ENCODE assay signal across 13 cellular contexts in genomic region chr16:81604960-81605383, GRCh38.
DNase-seq lines count a peak whose midpoint lies in the region; ATAC-seq, FAIRE-seq and TF ChIP-seq lines count a peak whose summit lies in the region.
"Had no signal": no experiment of that assay in that cellular context is flagged by ENCODE, and none has a peak within 500 bp of the region (broad histone marks: within the 10 kb centered on the region; RNA-seq: fewer than 3 reads in every experiment).

No MANE protein-coding gene starts in this region.

- H3K4me2 ChIP-seq in mammary epithelial cell (ENCODE audit: insufficient read depth, low read depth, low read length) (peak overlapping the region; percentile 58), keratinocyte (ENCODE audit: control insufficient read depth, extremely low read depth, insufficient read depth, low read depth, low read length) (peak overlapping the region; percentile 55)

- H2AFZ ChIP-seq in mammary epithelial cell (ENCODE audit: low read depth, low read length) (no peak overlapping the region), keratinocyte (ENCODE audit: control insufficient read depth, low read length) (no peak overlapping the region)

- peak; percentile 72 for DNase-seq in A172 (ENCODE audit: low spot score)
- peak; percentile 78 for DNase-seq in HT1080 (ENCODE audit: low read depth)
- peak; percentile 85 for DNase-seq in mammary epithelial cell
- peak; percentile 38 for DNase-seq in keratinocyte (ENCODE audit: low read depth, low spot score)
- DNase-seq in activated CD4-positive, alpha-beta T cell treated with anti-CD3 and anti-CD28 coated beads for 1 hour = no peak
- DNase-seq in activated T-cell treated with anti-CD3 and anti-CD28 coated beads, Interleukin-2, amount 50 U/mL, for 48 hours = no peak
- DNase-seq in effector CD8-positive, alpha-beta T cell (lab: John Stamatoyannopoulos, UW) = no peak
- no peak for DNase-seq in body of pancreas
- DNase-seq: activated CD8-positive, alpha-beta memory T cell treated with anti-CD3 and anti-CD28 coated beads, Interleukin-2, amount 50 U/mL, for 48 hours; aorta; GF-D8; stimulated activated CD4-positive, alpha-beta T cell treated with anti-CD3 and anti-CD28 coated beads, Interleukin-4, amount 100 ng/mL, for 24 hours; substantia nigra had no signal

- no peak overlapping the region for H3K4me3 ChIP-seq in mammary epithelial cell (replicated peaks in 1 of 3; ENCODE audit: insufficient read depth in 1 of 3, low read depth in 2 of 3, low read length in 3 of 3)
- H3K4me3 ChIP-seq in keratinocyte (ENCODE audit: control insufficient read depth in 2 of 3, extremely low read depth in 1 of 3, insufficient read depth in 2 of 3, low read depth in 1 of 3, low read length in 3 of 3) = no peak overlapping the region
- no peak overlapping the region for H3K4me3 ChIP-seq in body of pancreas

- CTCF ChIA-PET in mammary epithelial cell (lab: Charles Lee; ENCODE audit: low non-redundant PET) = no interaction called here

- H3K4me1 ChIP-seq in mammary epithelial cell (ENCODE audit: insufficient read depth, low read length) = peaks cover 60% of the 10 kb centered on the region
- peaks cover 67% of the 10 kb centered on the region for H3K4me1 ChIP-seq in keratinocyte (ENCODE audit: control insufficient read depth, extremely low read depth, insufficient read depth, low read length)
- H3K4me1 ChIP-seq in body of pancreas = peaks cover 19% of the 10 kb centered on the region

- H3K27me3 ChIP-seq in mammary epithelial cell (ENCODE audit: insufficient read depth, low read length) (no peaks in the 10 kb centered on the region), keratinocyte (ENCODE audit: control insufficient read depth, extremely low read depth, insufficient read depth, low read length) (no peaks in the 10 kb centered on the region), body of pancreas (no peaks in the 10 kb centered on the region)

- peaks cover 76% of the 10 kb centered on the region for H3K79me2 ChIP-seq in mammary epithelial cell (ENCODE audit: insufficient read depth, low read length)
- H3K79me2 ChIP-seq in keratinocyte (ENCODE audit: control insufficient read depth, insufficient read depth, low read length) = peaks cover 50% of the 10 kb centered on the region

- H3K9me3 ChIP-seq in mammary epithelial cell (replicated peaks; ENCODE audit: insufficient read depth, low read length) = no peaks in the 10 kb centered on the region
- H3K9me3 ChIP-seq in keratinocyte (ENCODE audit: control insufficient read depth, low read depth, low read length) = no peaks in the 10 kb centered on the region
- H3K9me3 ChIP-seq in body of pancreas = no peaks in the 10 kb centered on the region

- WGBS in mammary epithelial cell (ENCODE audit: low coverage, missing lambda C conversion rate) = 42% methylated on average over 8 of the region's 8 CpGs
- 89% methylated on average over 8 of the region's 8 CpGs for WGBS in body of pancreas, 2 donors

- dilution Hi-C loops in mammary epithelial cell (cut with HindIII; ENCODE audit: low sequenced_read_pairs) (no loop called here), keratinocyte (cut with MboI; ENCODE audit: extremely low pct_ligation_motif_present, low sequenced_read_pairs) (no loop called here)

- in situ Hi-C loops in mammary epithelial cell (cut with MboI; ENCODE audit: low sequenced_read_pairs in 2 of 2) = no loop called here

- H4K20me1 ChIP-seq in mammary epithelial cell (ENCODE audit: insufficient read depth, low read length) = no peaks in the 10 kb centered on the region
- H4K20me1 ChIP-seq in keratinocyte (ENCODE audit: control insufficient read depth, extremely low read depth, insufficient read depth, low read length) = peaks cover 5% of the 10 kb centered on the region

- intact Hi-C loops in mammary epithelial cell (cut with micrococcal nuclease) (no loop called here), body of pancreas (cut with DNase I) (no loop called here)

- peaks cover 5% of the 10 kb centered on the region for H3K9me1 ChIP-seq in keratinocyte (ENCODE audit: control insufficient read depth, extremely low read depth, insufficient read depth, low read length)

- peak overlapping the region; percentile 27 for H3K9ac ChIP-seq in mammary epithelial cell (ENCODE audit: insufficient read depth, low read length)
- peak overlapping the region; percentile 60 for H3K9ac ChIP-seq in keratinocyte (ENCODE audit: control insufficient read depth, extremely low read depth, insufficient read depth, low read length)

- H3K27ac ChIP-seq in mammary epithelial cell (ENCODE audit: insufficient read depth, low read depth, low read length) = peak overlapping the region; percentile 72
- peak overlapping the region; percentile 83 for H3K27ac ChIP-seq in keratinocyte (ENCODE audit: control insufficient read depth, insufficient read depth, low read length)
- H3K27ac ChIP-seq in body of pancreas = no peak overlapping the region

- TF ChIP-seq POLR2A in body of pancreas (IDR thresholded peaks at IDR 0.05) = no peak

- H3K36me3 ChIP-seq in mammary epithelial cell (ENCODE audit: insufficient read depth, low read length) = peaks cover 8% of the 10 kb centered on the region
- H3K36me3 ChIP-seq in keratinocyte (ENCODE audit: control insufficient read depth in 2 of 2, extremely low read depth in 1 of 2, insufficient read depth in 2 of 2, low read length in 2 of 2) = peaks cover 6% of the 10 kb centered on the region in 2 experiments
- peaks cover 0 to 4% of the 10 kb centered on the region in 2 donors for H3K36me3 ChIP-seq in body of pancreas (replicated peaks in 1 of 2; ENCODE audit: insufficient read depth in 1 of 2, low read depth in 2 of 2)

- ATAC-seq in body of pancreas = no peak

- peak; percentile 97 for FAIRE-seq in keratinocyte (lab: Jason Lieb, UNC)

- no TSS peak for BruUV-seq in mammary epithelial cell (replicated peaks; lab: Mats Ljungman, UMichigan)

- TF ChIP-seq CTCF in mammary epithelial cell (conservative IDR thresholded peaks at IDR 0.05 in 1 of 2, IDR thresholded peaks at IDR 0.05 in 1 of 2; ENCODE audit: extremely low read depth in 1 of 2, insufficient read depth in 1 of 2, low read depth in 1 of 2, low read length in 2 of 2) (no peak), keratinocyte (optimal IDR thresholded peaks at IDR 0.05 in 1 of 3, IDR thresholded peaks at IDR 0.05 in 1 of 3, conservative IDR thresholded peaks at IDR 0.05 in 1 of 3; ENCODE audit: extremely low read depth in 1 of 3, insufficient read depth in 2 of 3, low read length in 3 of 3) (no peak), body of pancreas (IDR thresholded peaks at IDR 0.05) (no peak)

Comparison
In these comparisons a context has a peak if more than half of its experiments do, and no peak if none do; other contexts are left out.
1. DNase-seq: peak in A172 (single experiment), HT1080 (single experiment), mammary epithelial cell (single experiment) and keratinocyte (single experiment); none in activated CD4-positive, alpha-beta T cell treated with anti-CD3 and anti-CD28 coated beads for 1 hour (single experiment), activated T-cell treated with anti-CD3 and anti-CD28 coated beads, Interleukin-2, amount 50 U/mL, for 48 hours (0 of 2), effector CD8-positive, alpha-beta T cell (single experiment) and body of pancreas (0 of 4).
2. H3K27ac ChIP-seq: peak in mammary epithelial cell (single experiment) and keratinocyte (single experiment); none in body of pancreas (0 of 4).